ENCODE assay signal across 1 cellular context in genomic region chr14:65102441-65103149, GRCh38.
TF ChIP-seq lines count a peak whose summit lies in the region.

TSS of gene MAX (minus strand) at chr14:65102517. CDS start at chr14:65102339, 178 bp downstream.

TF ChIP-seq in HepG2, 621 proteins besides CTCF, POLR2A, EP300 and RAD21 (continued from another document and continues in another):
- peak; percentile 92 for TF ChIP-seq USF2 (IDR thresholded peaks at IDR 0.05; ENCODE audit: low read depth, low read length)
- peak; percentile 95; the same call in 1 of the 2 replicates for TF ChIP-seq USF2 (CRISPR knock-in tag; IDR thresholded peaks at IDR 0.05; ENCODE audit: borderline replicate concordance)
- TF ChIP-seq SKI (IDR thresholded peaks at IDR 0.05; ENCODE audit: partially characterized antibody): no peak
- no peak for TF ChIP-seq IRF9 (CRISPR knock-in tag; IDR thresholded peaks at IDR 0.05; ENCODE audit: borderline replicate concordance)
- no peak for TF ChIP-seq ZNF83 (CRISPR knock-in tag; IDR thresholded peaks at IDR 0.05; ENCODE audit: borderline replicate concordance)
- peak; percentile 46; the same call in 1 of the 2 replicates for TF ChIP-seq ZNF333 (CRISPR knock-in tag; IDR thresholded peaks at IDR 0.05; ENCODE audit: borderline replicate concordance)
- TF ChIP-seq ZFP91 (CRISPR knock-in tag; IDR thresholded peaks at IDR 0.05; ENCODE audit: borderline replicate concordance): peak; percentile 8; the same call in 1 of the 2 replicates
- peak; percentile 72 for TF ChIP-seq ZNF574 (CRISPR knock-in tag; IDR thresholded peaks at IDR 0.05)
- 0 out of 2 replicates have a peak, but pooled peaks have one; percentile 38 for TF ChIP-seq ZNF510 (CRISPR knock-in tag; IDR thresholded peaks at IDR 0.05; ENCODE audit: low read depth)
- peak; percentile 94 for TF ChIP-seq MXD1 (CRISPR knock-in tag; IDR thresholded peaks at IDR 0.05)
- no peak; the same call in none of the 2 replicates for TF ChIP-seq SIN3A (IDR thresholded peaks at IDR 0.05; ENCODE audit: borderline replicate concordance, low read depth, low read length)
- TF ChIP-seq YY1 (IDR thresholded peaks at IDR 0.05; ENCODE audit: insufficient read depth, insufficient replicate concordance, low read depth, low read length): peak; percentile 11
- TF ChIP-seq TAF15 (IDR thresholded peaks at IDR 0.05; ENCODE audit: low read depth, low read length, poor library complexity, severe bottlenecking): no peak
- TF ChIP-seq ELF1 (CRISPR knock-in tag; IDR thresholded peaks at IDR 0.05): peak; percentile 61
- TF ChIP-seq MED1 (CRISPR knock-in tag; IDR thresholded peaks at IDR 0.05): peak; percentile 35; the same call in 1 of the 2 replicates
- TF ChIP-seq PATZ1 (CRISPR knock-in tag; IDR thresholded peaks at IDR 0.05): peak; percentile 73
- no peak for TF ChIP-seq ZNF772 (CRISPR knock-in tag; IDR thresholded peaks at IDR 0.05)
- no peak for TF ChIP-seq HMGXB3 (CRISPR knock-in tag; IDR thresholded peaks at IDR 0.05; ENCODE audit: borderline replicate concordance)
- TF ChIP-seq FOXO1 (CRISPR knock-in tag; IDR thresholded peaks at IDR 0.05): peak; percentile 43; the same call in 1 of the 2 replicates
- TF ChIP-seq TARDBP (CRISPR knock-in tag; IDR thresholded peaks at IDR 0.05): peak; percentile 63
- peak; percentile 97 for TF ChIP-seq GMEB1 (CRISPR knock-in tag; IDR thresholded peaks at IDR 0.05; ENCODE audit: borderline replicate concordance)
- no peak for TF ChIP-seq FOSL1 (CRISPR knock-in tag; IDR thresholded peaks at IDR 0.05; ENCODE audit: borderline replicate concordance)
- peak; percentile 65; the same call in 1 of the 2 replicates for TF ChIP-seq TFDP2 (CRISPR knock-in tag; IDR thresholded peaks at IDR 0.05)
- TF ChIP-seq HNRNPK (IDR thresholded peaks at IDR 0.05; ENCODE audit: low read depth, low read length, poor library complexity, severe bottlenecking): peak; percentile 35
- TF ChIP-seq TAF1 (CRISPR knock-in tag; IDR thresholded peaks at IDR 0.05): peak; percentile 59; the same call in 1 of the 2 replicates
- TF ChIP-seq TERF1 (CRISPR knock-in tag; IDR thresholded peaks at IDR 0.05): no peak
